Comparison of ENCODE assay signal across 13 cellular contexts in the genomic region with DNA sequence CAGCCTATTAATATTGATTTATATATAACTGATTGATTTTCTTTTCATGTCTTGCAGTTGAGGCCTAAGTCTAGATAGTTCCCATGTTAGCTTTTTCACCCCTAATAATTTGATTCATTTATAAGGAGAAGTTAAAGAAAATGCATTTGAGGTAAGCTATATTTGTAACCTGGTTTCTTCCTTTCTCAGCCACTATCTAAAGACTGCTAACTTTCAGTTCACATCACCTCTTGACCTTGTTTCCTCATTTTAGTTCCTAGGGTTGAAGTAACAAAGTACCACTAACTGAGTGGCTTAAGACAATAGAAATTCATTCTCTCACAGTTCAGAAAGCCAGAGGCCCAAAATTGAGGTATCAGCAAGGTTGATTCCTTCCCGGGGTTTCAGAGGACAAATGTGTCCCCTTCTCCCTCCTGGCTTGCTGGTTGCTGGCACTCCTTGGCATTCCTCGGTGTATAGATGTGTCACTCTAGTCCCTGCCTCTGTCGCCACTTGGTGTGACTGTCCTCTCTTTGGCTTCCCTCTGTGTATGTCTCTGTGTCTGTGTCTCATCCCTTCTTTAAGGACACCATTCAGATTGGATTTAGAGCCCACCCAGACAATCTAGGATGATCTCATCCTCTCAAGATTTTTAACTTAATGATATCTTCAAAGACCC. TPM values are rescaled to one million over a fixed set of nuclear protein-coding genes. Genes with fewer than 3 reads are reported as not detected.
DNase-seq lines count a peak whose midpoint lies in the region; ATAC-seq and TF ChIP-seq lines count a peak whose summit lies in the region.
"Had no signal": no experiment of that assay in that cellular context is flagged by ENCODE, and none has a peak within 500 bp of the region (broad histone marks: within the 10 kb centered on the region; RNA-seq: fewer than 3 reads in every experiment).

No MANE protein-coding gene starts in this region.

- H3K4me3 ChIP-seq in breast epithelium = no peak overlapping the region

- peak overlapping the region; percentile 8 for H3K27ac Mint-ChIP-seq in progenitor cell of endocrine pancreas

- H3K9me3 Mint-ChIP-seq in progenitor cell of endocrine pancreas (ENCODE audit: low read depth) = no peaks in the 10 kb centered on the region
- H3K9me3 Mint-ChIP-seq: H9 had no signal

- TF ChIP-seq POLR2A in breast epithelium (IDR thresholded peaks at IDR 0.05) = no peak

- H3K27me3 ChIP-seq in breast epithelium = no peaks in the 10 kb centered on the region

- intact Hi-C loops in breast epithelium (cut with DNase I; ENCODE audit: low total_unique reads) = no loop called here

- H3K36me3 ChIP-seq in breast epithelium = peaks cover 4% of the 10 kb centered on the region

- H3K27ac ChIP-seq in breast epithelium = no peak overlapping the region

- no peaks in the 10 kb centered on the region for H3K4me1 ChIP-seq in breast epithelium

- DNase-seq in progenitor cell of endocrine pancreas (ENCODE audit: low spot score, unreplicated experiment) = no peak
- no peak for DNase-seq in breast epithelium (ENCODE audit: low spot score in 2 of 2)
- DNase-seq: amniotic stem cell; H9; left colon; NCI-H1105; NK-92 treated with Interleukin-12 subunit alpha and Interleukin-12 subunit beta, amount 100 ng/mL, for 24 hours; stimulated activated CD8-positive, alpha-beta memory T cell treated with anti-CD3 and anti-CD28 coated beads, Interleukin-4, amount 100 ng/mL, for 48 hours had no signal

- H3K4me3 Mint-ChIP-seq in progenitor cell of endocrine pancreas (ENCODE audit: low read depth) = no peak overlapping the region
- H3K4me3 Mint-ChIP-seq: H9 had no signal

- H3K4me1 Mint-ChIP-seq in progenitor cell of endocrine pancreas (ENCODE audit: low read depth) = peaks cover 4% of the 10 kb centered on the region
- H3K4me1 Mint-ChIP-seq: H9 had no signal

- peaks cover 8% of the 10 kb centered on the region for H3K36me3 Mint-ChIP-seq in progenitor cell of endocrine pancreas (ENCODE audit: insufficient read depth)

- ATAC-seq in GM18867 (IDR thresholded peaks at IDR 0.05; ENCODE audit: unreplicated experiment) (peak; percentile 61), GM21529 (IDR thresholded peaks at IDR 0.05; ENCODE audit: unreplicated experiment) (peak; percentile 70), HG03469 (IDR thresholded peaks at IDR 0.05; ENCODE audit: unreplicated experiment) (peak; percentile 47), GM21360 (IDR thresholded peaks at IDR 0.05; ENCODE audit: unreplicated experiment) (no peak), GM21737 (IDR thresholded peaks at IDR 0.05; ENCODE audit: unreplicated experiment) (no peak)
- ATAC-seq: left colon had no signal

- no peaks in the 10 kb centered on the region for H3K27me3 Mint-ChIP-seq in progenitor cell of endocrine pancreas

- no peaks in the 10 kb centered on the region for H3K9me3 ChIP-seq in breast epithelium

- TF ChIP-seq CTCF in progenitor cell of endocrine pancreas (IDR thresholded peaks at IDR 0.05; ENCODE audit: unreplicated experiment) (no peak), breast epithelium (IDR thresholded peaks at IDR 0.05) (no peak)

RNA-seq across cellular contexts. Expression of a gene that starts 55.9 kb away (rescaled TPM):
- 0.27 TPM in 1 of 2 replicates, not detected in the other for total RNA-seq in progenitor cell of endocrine pancreas
- under 1 TPM; 0.16 to 0.33 (median 0.29) TPM for total RNA-seq in breast epithelium
- total RNA-seq: left colon had no signal

Comparison
In these comparisons a context has a peak if more than half of its experiments do, and no peak if none do; other contexts are left out.
1. ATAC-seq: peak in GM18867 (single experiment), GM21529 (single experiment) and HG03469 (single experiment); none in GM21360 (single experiment) and GM21737 (single experiment).